In the genomic region with DNA sequence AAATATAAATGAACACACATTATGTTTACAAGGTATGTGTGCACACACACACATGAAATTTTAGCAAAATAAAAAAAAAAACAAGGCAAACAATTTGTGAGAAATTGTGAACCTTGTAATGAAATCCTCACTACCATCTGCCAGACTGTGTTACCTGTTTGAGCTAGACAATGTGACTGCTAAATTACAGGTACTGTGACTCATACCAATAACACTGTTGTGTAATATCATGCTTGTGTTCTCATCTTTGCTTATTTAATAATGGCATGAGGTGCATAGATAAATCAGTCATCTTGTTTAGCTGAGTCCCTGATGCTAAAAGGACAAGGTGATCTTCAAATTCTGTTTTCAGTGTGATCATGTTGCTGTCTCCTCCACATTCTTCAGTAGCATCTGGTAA, we compare ENCODE assay signal across 23 cellular contexts.
A peak's percentile ranks its signal among the peaks of the same experiment; 100 is the strongest.
DNase-seq lines count a peak whose midpoint lies in the region; ATAC-seq and TF ChIP-seq lines count a peak whose summit lies in the region.
"Had no signal": no experiment of that assay in that cellular context is flagged by ENCODE, and none has a peak within 500 bp of the region (broad histone marks: within the 10 kb centered on the region; RNA-seq: fewer than 3 reads in every experiment).

No MANE protein-coding gene starts in this region.

- ATAC-seq in GM19023 (IDR thresholded peaks at IDR 0.05; ENCODE audit: unreplicated experiment): no peak
- ATAC-seq: activated naive CD4-positive, alpha-beta T cell treated with anti-CD3 and anti-CD28 coated beads, Interleukin-2, amount 50 U/mL, for 72 hours; gastroesophageal sphincter; lower lobe of right lung; stimulated activated effector memory CD8-positive, alpha-beta T cell treated with anti-CD3 and anti-CD28 coated beads, Interleukin-12 subunit alpha, Interleukin-12 subunit beta, amount 100 ng/mL, for 72 hours had no signal

- no peak overlapping the region for H3K4me2 ChIP-seq in smooth muscle cell
- H3K4me2 ChIP-seq: PC-9 had no signal

- no peak overlapping the region for H3K27ac ChIP-seq in smooth muscle cell (ENCODE audit: low read depth)
- H3K27ac ChIP-seq: gastroesophageal sphincter, lower lobe of right lung, PC-9, SJSA1, VCaP had no signal

- no peaks in the 10 kb centered on the region for H3K79me2 ChIP-seq in smooth muscle cell (ENCODE audit: low read depth)

- TF ChIP-seq CTCF in fibroblast of villous mesenchyme (IDR thresholded peaks at IDR 0.05; ENCODE audit: insufficient read depth, low read depth, low read length) (no peak), smooth muscle cell (IDR thresholded peaks at IDR 0.05; ENCODE audit: borderline replicate concordance, insufficient read depth, poor library complexity, severe bottlenecking) (no peak)

- no peaks in the 10 kb centered on the region for H3K27me3 ChIP-seq in smooth muscle cell (ENCODE audit: low read depth)
- H3K27me3 ChIP-seq: gastroesophageal sphincter, SJSA1 had no signal

- H2AFZ ChIP-seq in smooth muscle cell (ENCODE audit: low read depth): no peak overlapping the region
- H2AFZ ChIP-seq: PC-9 had no signal

- H3K4me3 ChIP-seq in fibroblast of villous mesenchyme (ENCODE audit: low read depth, low read length): no peak overlapping the region
- H3K4me3 ChIP-seq in smooth muscle cell: no peak overlapping the region
- H3K4me3 ChIP-seq: gastroesophageal sphincter, lower lobe of right lung, PC-9, SJSA1 had no signal

- no peaks in the 10 kb centered on the region for H3K4me1 ChIP-seq in smooth muscle cell (ENCODE audit: low read depth)
- H3K4me1 ChIP-seq: gastroesophageal sphincter, lower lobe of right lung, SJSA1 had no signal

- H3K9me3 ChIP-seq in smooth muscle cell (replicated peaks; ENCODE audit: low read depth): no peaks in the 10 kb centered on the region
- H3K9me3 ChIP-seq: gastroesophageal sphincter, lower lobe of right lung, SJSA1 had no signal

- no peaks in the 10 kb centered on the region for H3F3A ChIP-seq in smooth muscle cell (ENCODE audit: low read depth)

- no peaks in the 10 kb centered on the region for H4K20me1 ChIP-seq in smooth muscle cell (ENCODE audit: low read depth)

- H3K9ac ChIP-seq in smooth muscle cell (ENCODE audit: low read depth): no peak overlapping the region

- DNase-seq in DMS153 treated with DMSO at 0.1 percent for 48 hours (lab: John Stamatoyannopoulos, UW; ENCODE audit: unreplicated experiment): peak; percentile 26
- DNase-seq in NCI-H146 treated with DMSO at 0.1 percent for 48 hours (lab: John Stamatoyannopoulos, UW; ENCODE audit: unreplicated experiment): peak; percentile 75
- peak; percentile 46 for DNase-seq in NCI-H774 (lab: John Stamatoyannopoulos, UW)
- DNase-seq in fibroblast of villous mesenchyme (ENCODE audit: low read depth): peak; percentile 8
- no peak for DNase-seq in smooth muscle cell (lab: John Stamatoyannopoulos, UW; ENCODE audit: unreplicated experiment)
- no peak for DNase-seq in stimulated activated CD8-positive, alpha-beta memory T cell treated with anti-CD3 and anti-CD28 coated beads, Interleukin-4, amount 100 ng/mL, for 48 hours
- DNase-seq in NK-92 treated with Interleukin-12 subunit alpha and Interleukin-12 subunit beta, amount 100 ng/mL, for 24 hours (lab: John Stamatoyannopoulos, UW): no peak
- DNase-seq: activated CD4-positive, alpha-beta T cell treated with anti-CD3 and anti-CD28 coated beads, Interleukin-2, amount 10 ng/mL, durations not matched to agents 7 days and 5 days; C1 segment of cervical spinal cord; GDM1; HCEC 1CT; kidney; lower lobe of right lung; MM.1S; NCI-H82; posterior cingulate gyrus had no signal

- H3K36me3 ChIP-seq in smooth muscle cell (ENCODE audit: low read depth): no peaks in the 10 kb centered on the region
- H3K36me3 ChIP-seq: gastroesophageal sphincter, lower lobe of right lung, SJSA1 had no signal

Comparison
In these comparisons a context has a peak if more than half of its experiments do, and no peak if none do; other contexts are left out.
1. DNase-seq: peak in DMS153 treated with DMSO at 0.1 percent for 48 hours (single experiment), NCI-H146 treated with DMSO at 0.1 percent for 48 hours (single experiment), NCI-H774 (single experiment) and fibroblast of villous mesenchyme (single experiment); none in smooth muscle cell (single experiment), stimulated activated CD8-positive, alpha-beta memory T cell treated with anti-CD3 and anti-CD28 coated beads, Interleukin-4, amount 100 ng/mL, for 48 hours (single experiment) and NK-92 treated with Interleukin-12 subunit alpha and Interleukin-12 subunit beta, amount 100 ng/mL, for 24 hours (single experiment).